Comparison of ENCODE assay signal across 19 cellular contexts in the genomic region with DNA sequence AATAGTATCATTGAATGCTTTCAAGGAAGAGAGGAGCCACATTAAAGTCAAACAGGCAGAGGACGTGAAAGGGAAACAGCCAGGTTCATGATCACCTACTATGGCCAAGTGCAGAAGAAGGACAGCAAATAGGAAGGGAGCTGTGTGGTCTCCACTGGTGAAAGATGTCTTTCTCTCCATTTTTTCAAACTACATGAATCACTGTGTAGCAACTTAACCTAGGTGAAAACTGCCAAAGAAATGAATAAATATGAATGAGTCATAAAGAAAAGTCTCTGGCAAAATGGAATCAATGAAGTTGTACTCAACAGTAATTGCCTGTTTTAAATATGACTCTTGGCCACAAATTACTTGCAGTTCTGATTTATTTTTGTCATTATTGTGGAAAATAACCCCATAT.
"Had no signal": no experiment of that assay in that cellular context is flagged by ENCODE, and none has a peak within 500 bp of the region (broad histone marks: within the 10 kb centered on the region; RNA-seq: fewer than 3 reads in every experiment).

No MANE protein-coding gene starts in this region.

- DNase-seq: activated CD4-positive, alpha-beta T cell treated with anti-CD3 and anti-CD28 coated beads for 1 hour; activated CD4-positive, alpha-beta T cell treated with anti-CD3 and anti-CD28 coated beads, Interleukin-2, amount 50 U/mL, for 4 hours; activated naive CD4-positive, alpha-beta T cell treated with Interleukin-2 at 50 U/mL for 16 hours; colonic mucosa; esophagus squamous epithelium; left lung; mesenchymal stem cell; natural killer cell; stimulated activated CD4-positive, alpha-beta T cell treated with anti-CD3 and anti-CD28 coated beads, Interleukin-4, amount 100 ng/mL, for 24 hours; stimulated activated naive CD4-positive, alpha-beta T cell; T-cell; T1000; trophoblast cell had no signal

- H3K4me1 ChIP-seq: colonic mucosa had no signal

- H3K4me2 ChIP-seq: hepatocyte had no signal

- H3K27ac ChIP-seq: ascending aorta, colonic mucosa, esophagus squamous epithelium, hepatocyte, left lung, right atrium auricular region, skin epidermis, VCaP had no signal

- H3K36me3 ChIP-seq: ascending aorta, colonic mucosa, esophagus squamous epithelium, left lung, right atrium auricular region had no signal

- H3K9me3 ChIP-seq: ascending aorta, colonic mucosa, esophagus squamous epithelium, left lung, right atrium auricular region had no signal

- H3K4me3 ChIP-seq: ascending aorta, colonic mucosa, esophagus squamous epithelium, hepatocyte, left lung, right atrium auricular region, skin epidermis had no signal

- H2AFZ ChIP-seq: hepatocyte had no signal

- ATAC-seq: activated T-helper 17 cell treated with anti-CD3 and anti-CD28 coated beads, Interleukin-2, amount 50 U/mL, for 72 hours; left lung; natural killer cell; T-cell had no signal

- H3K27me3 ChIP-seq: ascending aorta, colonic mucosa, esophagus squamous epithelium, hepatocyte, left lung, right atrium auricular region had no signal

- H3K79me2 ChIP-seq: hepatocyte had no signal
